ENCODE assay signal across 1 cellular context in genomic region chr4:101345596-101346311, GRCh38.
TF ChIP-seq lines count a peak whose summit lies in the region.

No MANE protein-coding gene starts in this region.

TF ChIP-seq in HEK293, 187 proteins besides CTCF, POLR2A, EP300 and RAD21 (continued from another document):
- TF ChIP-seq ZBTB20 (tag by site-specific recombination; IDR thresholded peaks at IDR 0.05) (0 out of 2 replicates have a peak, but pooled peaks have one; percentile 37), ZNF341 (tag by site-specific recombination; IDR thresholded peaks at IDR 0.05; ENCODE audit: low read depth) (peak; percentile 85), ZNF600 (tag by site-specific recombination; IDR thresholded peaks at IDR 0.05) (0 out of 2 replicates have a peak, but pooled peaks have one; percentile 4), ZFP3 (tag by site-specific recombination; IDR thresholded peaks at IDR 0.05; ENCODE audit: low read depth) (no peak), ZNF629 (tag by site-specific recombination; IDR thresholded peaks at IDR 0.05) (no peak), EGR2 (tag by site-specific recombination; IDR thresholded peaks at IDR 0.05; ENCODE audit: low read depth) (peak; percentile 60), ZBTB8A (tag by site-specific recombination; IDR thresholded peaks at IDR 0.05) (peak; percentile 56; the same call in 1 of the 2 replicates), GFI1B (tag by site-specific recombination; IDR thresholded peaks at IDR 0.05) (no peak), MZF1 (tag by site-specific recombination; IDR thresholded peaks at IDR 0.05; ENCODE audit: borderline replicate concordance) (0 out of 2 replicates have a peak, but pooled peaks have one; percentile 44), SP7 (tag by site-specific recombination; IDR thresholded peaks at IDR 0.05) (peak; percentile 39; the same call in 1 of the 2 replicates), ZNF692 (tag by site-specific recombination; IDR thresholded peaks at IDR 0.05) (no peak), PRDM1 (tag by site-specific recombination; IDR thresholded peaks at IDR 0.05) (no peak), ZNF837 (tag by site-specific recombination; IDR thresholded peaks at IDR 0.05) (no peak), PATZ1 (tag by site-specific recombination; IDR thresholded peaks at IDR 0.05) (0 out of 2 replicates have a peak, but pooled peaks have one; percentile 11), PRDM10 (tag by site-specific recombination; IDR thresholded peaks at IDR 0.05) (peak; percentile 2; the same call in 1 of the 2 replicates), IKZF3 (tag by site-specific recombination; IDR thresholded peaks at IDR 0.05) (peak; percentile 5; the same call in 1 of the 2 replicates), ZNF585B (tag by site-specific recombination; IDR thresholded peaks at IDR 0.05) (no peak), SCRT1 (tag by site-specific recombination; IDR thresholded peaks at IDR 0.05; ENCODE audit: borderline replicate concordance) (no peak), ZXDB (tag by site-specific recombination; IDR thresholded peaks at IDR 0.05) (peak; percentile 33; the same call in 1 of the 2 replicates), ZNF473 (tag by site-specific recombination; IDR thresholded peaks at IDR 0.05) (no peak), ZNF704 (tag by site-specific recombination; IDR thresholded peaks at IDR 0.05) (no peak), YY2 (tag by site-specific recombination; IDR thresholded peaks at IDR 0.05) (no peak), ZFP41 (tag by site-specific recombination; IDR thresholded peaks at IDR 0.05; ENCODE audit: borderline replicate concordance) (no peak), ZNF18 (tag by site-specific recombination; IDR thresholded peaks at IDR 0.05) (no peak), INSM2 (tag by site-specific recombination; IDR thresholded peaks at IDR 0.05) (no peak)
